18 cellular contexts compared by ENCODE assay signal in genomic region chr18:53629356-53629755, GRCh38.
DNase-seq lines count a peak whose midpoint lies in the region; ATAC-seq and TF ChIP-seq lines count a peak whose summit lies in the region.
"Had no signal": no experiment of that assay in that cellular context is flagged by ENCODE, and none has a peak within 500 bp of the region (broad histone marks: within the 10 kb centered on the region; RNA-seq: fewer than 3 reads in every experiment).

No MANE protein-coding gene starts in this region.

- H2AFZ ChIP-seq in PC-3 (ENCODE audit: low read length): no peak overlapping the region

- H3K27ac ChIP-seq in PC-3 (ENCODE audit: low read length): no peak overlapping the region
- H3K27ac ChIP-seq: HL-60 had no signal

- H3F3A ChIP-seq in PC-3 (ENCODE audit: low read length, unreplicated experiment): no peaks in the 10 kb centered on the region

- H4K20me1 ChIP-seq in PC-3 (ENCODE audit: low read length): no peaks in the 10 kb centered on the region

- H3K36me3 ChIP-seq in PC-3 (ENCODE audit: low read depth, low read length): no peaks in the 10 kb centered on the region
- H3K36me3 ChIP-seq: BE2C, HAP-1 had no signal

- H3K79me2 ChIP-seq in PC-3 (ENCODE audit: low read length): no peaks in the 10 kb centered on the region

- peak; percentile 49 for DNase-seq in H4 (ENCODE audit: low spot score)
- DNase-seq in PC-3: peak; percentile 9
- DNase-seq in dedifferentiated amniotic fluid mesenchymal stem cell (ENCODE audit: extremely low spot score): peak; percentile 47
- DNase-seq in epidermal melanocyte (ENCODE audit: insufficient read length, low spot score): no peak
- DNase-seq in NCI-H1417 (lab: John Stamatoyannopoulos, UW): no peak
- DNase-seq: ACHN; BE2C; C1 segment of cervical spinal cord; CD4-positive, CD25-positive, alpha-beta regulatory T cell; CD8-positive, alpha-beta memory T cell; COR-L47; GDM1; IMR-90 had no signal

- H3K4me1 ChIP-seq in PC-3 (ENCODE audit: insufficient read depth, low read length): no peaks in the 10 kb centered on the region
- H3K4me1 ChIP-seq: BE2C, HAP-1 had no signal

- POLR2A ChIA-PET in PC-3 (lab: Charles Lee; ENCODE audit: unreplicated experiment): no interaction called here

- ATAC-seq in PC-3 (no peak), HG02970 (IDR thresholded peaks at IDR 0.05; ENCODE audit: low FRiP score, unreplicated experiment) (no peak), GM18498 (IDR thresholded peaks at IDR 0.05; ENCODE audit: unreplicated experiment) (no peak)
- ATAC-seq: K562 had no signal

- no peak for TF ChIP-seq CTCF in PC-3 (conservative IDR thresholded peaks at IDR 0.05; ENCODE audit: low read depth, low read length)

- no peak overlapping the region for H3K4me2 ChIP-seq in PC-3 (ENCODE audit: low read length)

- no peak overlapping the region for H3K4me3 ChIP-seq in PC-3 (ENCODE audit: low read length)
- H3K4me3 ChIP-seq: HAP-1, K562 had no signal

- peaks cover 40% of the 10 kb centered on the region for H3K27me3 ChIP-seq in PC-3 (ENCODE audit: low read length)
- H3K27me3 ChIP-seq: BE2C had no signal

- CTCF ChIA-PET in PC-3 (lab: Charles Lee): no interaction called here

- no peaks in the 10 kb centered on the region for H3K9me3 ChIP-seq in PC-3 (ENCODE audit: low read length)
- H3K9me3 ChIP-seq: BE2C, HAP-1 had no signal

- no TSS peak for BruUV-seq in PC-3 (replicated peaks; lab: Mats Ljungman, UMichigan)

- no peak overlapping the region for H3K9ac ChIP-seq in PC-3 (ENCODE audit: low read length)

- H3K9me2 ChIP-seq in PC-3 (replicated peaks; ENCODE audit: low read length): no peaks in the 10 kb centered on the region

- intact Hi-C loops in PC-3 (cut with micrococcal nuclease): no loop called here

Comparison
In these comparisons a context has a peak if more than half of its experiments do, and no peak if none do; other contexts are left out.
1. DNase-seq: peak in H4 (single experiment), PC-3 (single experiment) and dedifferentiated amniotic fluid mesenchymal stem cell (single experiment); none in epidermal melanocyte (single experiment) and NCI-H1417 (0 of 3).